Comparison of ENCODE assay signal across 1 cellular context in the genomic region with DNA sequence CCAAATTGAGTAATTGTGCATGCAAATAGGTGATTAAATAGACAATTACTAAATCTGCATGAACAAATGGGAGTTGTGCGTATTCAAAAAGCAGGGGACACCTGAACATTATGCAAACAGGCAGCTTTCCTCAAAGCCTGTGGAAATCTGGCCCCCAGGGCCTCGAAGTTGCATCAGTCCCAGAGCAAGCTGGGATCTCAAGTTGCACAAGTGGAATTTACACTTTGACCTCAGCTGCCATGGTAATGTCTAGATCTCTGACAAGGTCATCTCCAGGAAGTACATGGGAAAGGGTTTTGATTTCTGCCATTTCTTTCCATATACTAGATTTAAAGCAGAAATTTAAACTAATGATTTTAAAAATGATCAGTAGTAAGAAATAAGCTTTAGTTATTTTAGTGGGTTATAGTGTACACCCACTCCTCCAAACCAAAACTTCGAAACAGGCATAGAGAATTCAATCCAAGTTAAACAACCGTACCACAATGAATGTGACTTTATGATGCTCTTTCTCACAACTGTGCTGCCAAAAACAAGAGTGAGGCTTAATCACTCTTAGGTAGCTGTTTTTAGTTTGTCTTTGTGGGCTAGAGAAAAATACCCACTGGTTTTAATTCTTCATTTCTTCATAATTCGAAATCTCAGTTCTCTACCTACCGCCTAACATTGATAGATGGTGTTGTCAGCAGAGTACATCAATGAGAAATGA.
TF ChIP-seq lines count a peak whose summit lies in the region.

No MANE protein-coding gene starts in this region.

TF ChIP-seq in GM23338, 12 proteins besides CTCF, POLR2A, EP300 and RAD21:
- no peak for TF ChIP-seq ZNF462 (CRISPR knock-in tag; IDR thresholded peaks at IDR 0.05)
- TF ChIP-seq POLR2AphosphoS5 (IDR thresholded peaks at IDR 0.05; ENCODE audit: low read depth) = no peak
- TF ChIP-seq, protein P1, sequence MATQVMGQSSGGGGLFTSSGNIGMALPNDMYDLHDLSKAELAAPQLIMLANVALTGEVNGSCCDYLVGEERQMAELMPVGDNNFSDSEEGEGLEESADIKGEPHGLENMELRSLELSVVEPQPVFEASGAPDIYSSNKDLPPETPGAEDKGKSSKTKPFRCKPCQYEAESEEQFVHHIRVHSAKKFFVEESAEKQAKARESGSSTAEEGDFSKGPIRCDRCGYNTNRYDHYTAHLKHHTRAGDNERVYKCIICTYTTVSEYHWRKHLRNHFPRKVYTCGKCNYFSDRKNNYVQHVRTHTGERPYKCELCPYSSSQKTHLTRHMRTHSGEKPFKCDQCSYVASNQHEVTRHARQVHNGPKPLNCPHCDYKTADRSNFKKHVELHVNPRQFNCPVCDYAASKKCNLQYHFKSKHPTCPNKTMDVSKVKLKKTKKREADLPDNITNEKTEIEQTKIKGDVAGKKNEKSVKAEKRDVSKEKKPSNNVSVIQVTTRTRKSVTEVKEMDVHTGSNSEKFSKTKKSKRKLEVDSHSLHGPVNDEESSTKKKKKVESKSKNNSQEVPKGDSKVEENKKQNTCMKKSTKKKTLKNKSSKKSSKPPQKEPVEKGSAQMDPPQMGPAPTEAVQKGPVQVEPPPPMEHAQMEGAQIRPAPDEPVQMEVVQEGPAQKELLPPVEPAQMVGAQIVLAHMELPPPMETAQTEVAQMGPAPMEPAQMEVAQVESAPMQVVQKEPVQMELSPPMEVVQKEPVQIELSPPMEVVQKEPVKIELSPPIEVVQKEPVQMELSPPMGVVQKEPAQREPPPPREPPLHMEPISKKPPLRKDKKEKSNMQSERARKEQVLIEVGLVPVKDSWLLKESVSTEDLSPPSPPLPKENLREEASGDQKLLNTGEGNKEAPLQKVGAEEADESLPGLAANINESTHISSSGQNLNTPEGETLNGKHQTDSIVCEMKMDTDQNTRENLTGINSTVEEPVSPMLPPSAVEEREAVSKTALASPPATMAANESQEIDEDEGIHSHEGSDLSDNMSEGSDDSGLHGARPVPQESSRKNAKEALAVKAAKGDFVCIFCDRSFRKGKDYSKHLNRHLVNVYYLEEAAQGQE (IDR thresholded peaks at IDR 0.05; ENCODE audit: unreplicated experiment) = no peak
- peak; percentile 52; the same call in 1 of the 2 replicates for TF ChIP-seq NANOG (IDR thresholded peaks at IDR 0.05; ENCODE audit: borderline replicate concordance)
- no peak for TF ChIP-seq ZNF114 (CRISPR knock-in tag; IDR thresholded peaks at IDR 0.05)
- TF ChIP-seq JUNB (IDR thresholded peaks at IDR 0.05; ENCODE audit: unreplicated experiment) = no peak
- no peak for TF ChIP-seq ZNF331 (CRISPR knock-in tag; IDR thresholded peaks at IDR 0.05; ENCODE audit: low read depth)
